Comparison of ENCODE assay signal across 9 cellular contexts in the genomic region with DNA sequence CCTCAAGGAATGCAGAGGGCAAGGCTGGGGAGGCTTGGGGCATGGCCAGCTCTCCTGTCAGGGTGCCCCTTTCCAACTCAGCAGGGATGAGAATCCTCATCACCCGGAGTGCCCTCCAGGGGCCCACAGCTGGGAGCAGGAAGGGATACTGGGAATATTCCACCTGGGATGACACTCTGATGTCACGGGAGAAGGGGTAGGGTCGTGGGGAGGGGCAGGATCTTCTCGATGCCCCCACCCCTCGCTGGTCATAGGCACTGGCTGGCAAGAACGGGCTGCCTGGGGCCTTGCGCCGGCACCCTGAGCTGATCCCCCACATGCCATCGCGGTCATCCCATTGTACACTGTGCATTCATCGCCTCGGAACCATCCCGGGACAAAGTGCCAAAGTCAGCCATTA. TPM values are rescaled to one million over a fixed set of nuclear protein-coding genes. Genes with fewer than 3 reads are reported as not detected.
DNase-seq lines count a peak whose midpoint lies in the region; ATAC-seq, FAIRE-seq and TF ChIP-seq lines count a peak whose summit lies in the region.
"Had no signal": no experiment of that assay in that cellular context is flagged by ENCODE, and none has a peak within 500 bp of the region (broad histone marks: within the 10 kb centered on the region; RNA-seq: fewer than 3 reads in every experiment).

No MANE protein-coding gene starts in this region.

- no peaks in the 10 kb centered on the region for H3K9me3 ChIP-seq in HepG2 (ENCODE audit: low read length)
- H3K9me3 ChIP-seq in right lobe of liver = no peaks in the 10 kb centered on the region
- peaks cover 4% of the 10 kb centered on the region; the same call in 1 of the 2 replicates for H3K9me3 ChIP-seq in NT2/D1 (ENCODE audit: insufficient read depth, low read length)
- H3K9me3 ChIP-seq in osteoblast (ENCODE audit: low read depth, low read length) = no peaks in the 10 kb centered on the region
- H3K9me3 ChIP-seq in HAP-1 = no peaks in the 10 kb centered on the region

- ATAC-seq in HepG2 (no peak; the same call in 2 of the 3 replicates), right lobe of liver (no peak), HG03378 (IDR thresholded peaks at IDR 0.05; ENCODE audit: unreplicated experiment) (no peak), GM21447 (IDR thresholded peaks at IDR 0.05; ENCODE audit: unreplicated experiment) (no peak)

- in situ Hi-C loops in HepG2 (cut with HindIII; ENCODE audit: extremely low pct_ligation_motif_present, low pct_unique_long_range_greater_than_20kb) (loop anchor here (5.0 kb wide), 2 partner anchors 648 to 1003 kb away; no protein-coding TSS in a partner anchor), HAP-1 (cut with MboI; ENCODE audit: low sequenced_read_pairs) (loop anchor here (5.0 to 10.0 kb wide), 2 partner anchors 648 to 1005 kb away; no protein-coding TSS in a partner anchor)

- no peak for FAIRE-seq in HepG2 (lab: Jason Lieb, UNC)
- FAIRE-seq: H54 had no signal

- no peak overlapping the region for H3K9ac ChIP-seq in HepG2 (ENCODE audit: insufficient read depth, low read depth, low read length)
- peak overlapping the region; percentile 22 for H3K9ac ChIP-seq in NT2/D1 (ENCODE audit: insufficient read length, low read depth)
- H3K9ac ChIP-seq: GM23248 had no signal

- H3K4me1 ChIP-seq in HepG2 (ENCODE audit: insufficient read depth, low read length) (peaks cover 27% of the 10 kb centered on the region), right lobe of liver (no peaks in the 10 kb centered on the region), NT2/D1 (ENCODE audit: insufficient read depth, insufficient read length) (peaks cover 6% of the 10 kb centered on the region), osteoblast (ENCODE audit: insufficient read depth, low read length) (no peaks in the 10 kb centered on the region), HAP-1 (no peaks in the 10 kb centered on the region)

- H3K79me2 ChIP-seq in HepG2 (ENCODE audit: insufficient read depth, low read length) (no peaks in the 10 kb centered on the region), osteoblast (ENCODE audit: insufficient read depth, low read length) (no peaks in the 10 kb centered on the region)

- intact Hi-C loops in HepG2 (cut with micrococcal nuclease; ENCODE audit: unreplicated experiment) = loop anchor here (1.0 to 10.0 kb wide), 5 partner anchors 297 to 1001 kb away; no protein-coding TSS in a partner anchor
- intact Hi-C loops in right lobe of liver (cut with DNase I) = loop anchor here in 1 of 2 donors (10.0 kb wide), 1 partner anchor 265 kb away; a partner anchor contains a TSS

- WGBS in HepG2 (ENCODE audit: low lambda C conversion rate) = 53% methylated on average over 13 of the region's 13 CpGs
- WGBS in right lobe of liver (ENCODE audit: insufficient coverage, low coverage, low lambda C conversion rate, missing lambda C conversion rate) = 65% methylated on average over 11 of the region's 13 CpGs

- DNase-seq in HepG2 (ENCODE audit: low spot score) = no peak
- no peak for DNase-seq in right lobe of liver
- no peak for DNase-seq in NT2/D1 (ENCODE audit: low read depth, low spot score)
- peak; percentile 65 for DNase-seq in osteoblast (ENCODE audit: insufficient read length, low spot score, missing footprints)
- DNase-seq in HAP-1 (ENCODE audit: low spot score in 2 of 2) = no peak

- no peaks in the 10 kb centered on the region for H4K20me1 ChIP-seq in HepG2 (ENCODE audit: insufficient read depth, low read length)
- H4K20me1 ChIP-seq in osteoblast (ENCODE audit: insufficient read depth, low read length) = no peaks in the 10 kb centered on the region

- no peak overlapping the region for H3K4me2 ChIP-seq in HepG2 (ENCODE audit: low read depth, low read length)
- H3K4me2 ChIP-seq in osteoblast (ENCODE audit: insufficient read depth, low read length) = no peak overlapping the region

- H3K27ac ChIP-seq in HepG2 (ENCODE audit: extremely low read length, insufficient read depth, low read length) (no peak overlapping the region), right lobe of liver (no peak overlapping the region), osteoblast (ENCODE audit: low read depth, low read length) (no peak overlapping the region)
- H3K27ac ChIP-seq: GM23248 had no signal

- POLR2A ChIA-PET in HepG2 (lab: Yijun Ruan, JAX) = interaction anchor here (1.4 to 6.3 kb wide), 2 partner anchors 10 to 648 kb away, joined by 6 to 54 read pairs; a partner anchor contains a TSS

- H3K27me3 ChIP-seq in HepG2 (ENCODE audit: control insufficient read depth in 1 of 2, insufficient read depth in 2 of 2, low read length in 2 of 2) (no peaks in the 10 kb centered on the region; a peak in 1 of 5 replicates), right lobe of liver (no peaks in the 10 kb centered on the region), NT2/D1 (ENCODE audit: insufficient read depth, insufficient read length) (no peaks in the 10 kb centered on the region), osteoblast (ENCODE audit: insufficient read depth, low read length) (peaks cover 7% of the 10 kb centered on the region), HAP-1 (ENCODE audit: low read depth) (no peaks in the 10 kb centered on the region)

- TF ChIP-seq POLR2A in HepG2 (IDR thresholded peaks at IDR 0.05; ENCODE audit: insufficient read depth in 1 of 2, low read depth in 2 of 2, low read length in 2 of 2) (no peak), right lobe of liver (IDR thresholded peaks at IDR 0.05) (no peak)

- TF ChIP-seq EP300 in HepG2 (IDR thresholded peaks at IDR 0.05; ENCODE audit: low read depth in 2 of 2, low read length in 2 of 2) (no peak), HepG2 (CRISPR knock-in tag; IDR thresholded peaks at IDR 0.05; ENCODE audit: borderline replicate concordance) (no peak)

- no TSS peak for BruUV-seq in HepG2 (replicated peaks; lab: Mats Ljungman, UMichigan)

- no peaks in the 10 kb centered on the region for H3K36me3 ChIP-seq in HepG2 (replicated peaks in 1 of 2; ENCODE audit: control insufficient read depth in 1 of 2, insufficient read depth in 2 of 2, low read length in 2 of 2)
- no peaks in the 10 kb centered on the region for H3K36me3 ChIP-seq in right lobe of liver
- no peaks in the 10 kb centered on the region for H3K36me3 ChIP-seq in NT2/D1 (ENCODE audit: insufficient read depth, insufficient read length, low read length)
- no peaks in the 10 kb centered on the region for H3K36me3 ChIP-seq in osteoblast (ENCODE audit: insufficient read depth, low read length)
- no peaks in the 10 kb centered on the region for H3K36me3 ChIP-seq in HAP-1 (replicated peaks)

- H2AFZ ChIP-seq in HepG2 (ENCODE audit: low read length) = no peak overlapping the region
- H2AFZ ChIP-seq in osteoblast (ENCODE audit: low read length) = no peak overlapping the region
- H2AFZ ChIP-seq: GM23248 had no signal

- no peak for TF ChIP-seq CTCF in HepG2 (CRISPR knock-in tag; IDR thresholded peaks at IDR 0.05)
- TF ChIP-seq CTCF in right lobe of liver (IDR thresholded peaks at IDR 0.05) = no peak
- no peak for TF ChIP-seq CTCF in osteoblast (IDR thresholded peaks at IDR 0.05; ENCODE audit: extremely low read depth, low read depth, low read length)

- no peak overlapping the region for H3K4me3 ChIP-seq in HepG2 (replicated peaks in 1 of 3; ENCODE audit: insufficient read depth in 1 of 3, low read depth in 2 of 3, low read length in 3 of 3)
- no peak overlapping the region for H3K4me3 ChIP-seq in right lobe of liver
- no peak overlapping the region for H3K4me3 ChIP-seq in NT2/D1 (ENCODE audit: insufficient read length, low read depth)
- no peak overlapping the region for H3K4me3 ChIP-seq in osteoblast (ENCODE audit: insufficient read depth, low read length)
- H3K4me3 ChIP-seq in HAP-1 = no peak overlapping the region
- H3K4me3 ChIP-seq: GM23248 had no signal

- no peak for TF ChIP-seq RAD21 in HepG2 (CRISPR knock-in tag; IDR thresholded peaks at IDR 0.05)

- CTCF ChIA-PET in HepG2 (lab: Yijun Ruan, JAX; ENCODE audit: low intra/inter-chr PET ratio, low total read pairs) = interaction anchor here (0.7 to 2.2 kb wide), 3 partner anchors 296 to 650 kb away, joined by 3 to 12 read pairs (median 3); no protein-coding TSS in a partner anchor

RNA-seq across cellular contexts. Expression of a gene that starts 10.6 kb away (rescaled TPM):
- 65.9 and 69.7 TPM in 2 replicates for total RNA-seq in HepG2 (2016; rRNA removed; fragmentation: Illumina TruSeq; extraction: Trizol)
- total RNA-seq in HepG2 (2016; cell fraction: cytosol; rRNA removed; fragmentation: Illumina TruSeq; extraction: Trizol; ENCODE audit: low read depth) = 33.9 and 44.3 TPM in 2 replicates
- 66.3 and 67.2 TPM in 2 replicates for total RNA-seq in HepG2 (2016; cell fraction: insoluble cytoplasmic fraction; rRNA removed; fragmentation: Illumina TruSeq; extraction: Trizol)
- 44.7 and 63.8 TPM in 2 replicates for total RNA-seq in HepG2 (2016; cell fraction: membrane; rRNA removed; fragmentation: Illumina TruSeq; extraction: Trizol)
- total RNA-seq in HepG2 (2016; cell fraction: nucleus; rRNA removed; fragmentation: Illumina TruSeq; extraction: Trizol) = 24.4 and 28.0 TPM in 2 replicates
- polyA plus RNA-seq in HepG2 (2011; rRNA removed) = 35.6 and 40.8 TPM in 2 replicates
- 43.8 and 47.5 TPM in 2 replicates for polyA plus RNA-seq in HepG2 (2011; cell fraction: cytosol; rRNA removed)
- 14.7 and 15.8 TPM in 2 replicates for polyA plus RNA-seq in HepG2 (2011; cell fraction: nucleus; rRNA removed)
- polyA plus RNA-seq in HepG2 (2012) = 26.7 and 32.9 TPM in 2 replicates
- polyA plus RNA-seq in HepG2 (2016; cell fraction: cytosol; fragmentation: Illumina TruSeq; extraction: Trizol; ENCODE audit: low read depth) = 18.8 and 30.9 TPM in 2 replicates
- polyA plus RNA-seq in HepG2 (2016; cell fraction: insoluble cytoplasmic fraction; fragmentation: Illumina TruSeq; extraction: Trizol; ENCODE audit: low read depth) = 62.5 and 64.4 TPM in 2 replicates
- 26.0 and 39.0 TPM in 2 replicates for polyA plus RNA-seq in HepG2 (2016; cell fraction: membrane; fragmentation: Illumina TruSeq; extraction: Trizol; ENCODE audit: low read depth)
- polyA plus RNA-seq in HepG2 (2016; cell fraction: nucleus; fragmentation: Illumina TruSeq; extraction: Trizol; ENCODE audit: insufficient read depth, low read depth) = 41.7 and 47.7 TPM in 2 replicates
- 25.3 and 27.2 TPM in 2 replicates for polyA minus RNA-seq in HepG2 (2011; rRNA and poly(A)+ RNA removed; ENCODE audit: low replicate concordance)
- 11.5 and 13.4 TPM in 2 replicates for polyA minus RNA-seq in HepG2 (2011; cell fraction: cytosol; rRNA and poly(A)+ RNA removed)
- polyA minus RNA-seq in HepG2 (2011; cell fraction: nucleus; rRNA and poly(A)+ RNA removed) = 8.2 and 10.1 TPM in 2 replicates
- total RNA-seq in right lobe of liver = 10 to 100 TPM in 2 of 6 experiments, 1 to 10 TPM in 4; 3.8 to 11.2 (median 6.1) TPM
- 12.7 and 18.5 TPM in 2 replicates for total RNA-seq in osteoblast

RNA-seq across cellular contexts. Expression of a gene that starts 22.0 kb away (rescaled TPM):
- 26.0 and 26.4 TPM in 2 replicates for total RNA-seq in HepG2 (2016; rRNA removed; fragmentation: Illumina TruSeq; extraction: Trizol)
- 1.9 and 2.6 TPM in 2 replicates for total RNA-seq in HepG2 (2016; cell fraction: cytosol; rRNA removed; fragmentation: Illumina TruSeq; extraction: Trizol; ENCODE audit: low read depth)
- 22.9 and 24.5 TPM in 2 replicates for total RNA-seq in HepG2 (2016; cell fraction: insoluble cytoplasmic fraction; rRNA removed; fragmentation: Illumina TruSeq; extraction: Trizol)
- total RNA-seq in HepG2 (2016; cell fraction: membrane; rRNA removed; fragmentation: Illumina TruSeq; extraction: Trizol) = 8.6 and 9.9 TPM in 2 replicates
- 19.0 and 22.5 TPM in 2 replicates for total RNA-seq in HepG2 (2016; cell fraction: nucleus; rRNA removed; fragmentation: Illumina TruSeq; extraction: Trizol)
- 16.9 and 21.9 TPM in 2 replicates for polyA plus RNA-seq in HepG2 (2011; rRNA removed)
- polyA plus RNA-seq in HepG2 (2011; cell fraction: cytosol; rRNA removed) = 9.4 and 15.6 TPM in 2 replicates
- 66.6 and 67.6 TPM in 2 replicates for polyA plus RNA-seq in HepG2 (2011; cell fraction: nucleus; rRNA removed)
- polyA plus RNA-seq in HepG2 (2012) = 9.0 and 9.7 TPM in 2 replicates
- polyA plus RNA-seq in HepG2 (2016; cell fraction: cytosol; fragmentation: Illumina TruSeq; extraction: Trizol; ENCODE audit: low read depth) = 0.93 and 1.7 TPM in 2 replicates
- polyA plus RNA-seq in HepG2 (2016; cell fraction: insoluble cytoplasmic fraction; fragmentation: Illumina TruSeq; extraction: Trizol; ENCODE audit: low read depth) = 14.6 and 15.6 TPM in 2 replicates
- polyA plus RNA-seq in HepG2 (2016; cell fraction: membrane; fragmentation: Illumina TruSeq; extraction: Trizol; ENCODE audit: low read depth) = 3.4 and 4.4 TPM in 2 replicates
- polyA plus RNA-seq in HepG2 (2016; cell fraction: nucleus; fragmentation: Illumina TruSeq; extraction: Trizol; ENCODE audit: insufficient read depth, low read depth) = 27.5 and 33.7 TPM in 2 replicates
- polyA minus RNA-seq in HepG2 (2011; rRNA and poly(A)+ RNA removed; ENCODE audit: low replicate concordance) = 48.6 and 69.0 TPM in 2 replicates
- polyA minus RNA-seq in HepG2 (2011; cell fraction: cytosol; rRNA and poly(A)+ RNA removed) = 17.5 and 22.3 TPM in 2 replicates
- 37.7 and 38.0 TPM in 2 replicates for polyA minus RNA-seq in HepG2 (2011; cell fraction: nucleus; rRNA and poly(A)+ RNA removed)
- 1 to 10 TPM; 3.5 to 9.6 (median 6.1) TPM for total RNA-seq in right lobe of liver
- total RNA-seq in osteoblast = 13.0 and 14.5 TPM in 2 replicates
